16 cellular contexts compared by ENCODE assay signal in genomic region chr18:12366794-12367193, GRCh38. TPM values are rescaled to one million over a fixed set of nuclear protein-coding genes. Genes with fewer than 3 reads are reported as not detected.
DNase-seq lines count a peak whose midpoint lies in the region; ATAC-seq and TF ChIP-seq lines count a peak whose summit lies in the region.
"Had no signal": no experiment of that assay in that cellular context is flagged by ENCODE, and none has a peak within 500 bp of the region (broad histone marks: within the 10 kb centered on the region; RNA-seq: fewer than 3 reads in every experiment).

No MANE protein-coding gene starts in this region.

- H3K27me3 Mint-ChIP-seq in H9 (ENCODE audit: low read depth) (no peaks in the 10 kb centered on the region; the same call in 1 of the 2 replicates), HFFc6 (ENCODE audit: insufficient read depth) (no peaks in the 10 kb centered on the region), endodermal cell (ENCODE audit: insufficient read depth) (no peaks in the 10 kb centered on the region)

- no peak overlapping the region for H2BK5ac ChIP-seq in H9 (ENCODE audit: insufficient read length, low read length)

- no peaks in the 10 kb centered on the region for H3K23me2 ChIP-seq in H9 (ENCODE audit: insufficient read length, low read depth, low read length, poor library complexity, severe bottlenecking)

- no peak for ATAC-seq in GM18505 (IDR thresholded peaks at IDR 0.05; ENCODE audit: unreplicated experiment)
- ATAC-seq: K562 had no signal

- H3K27ac Mint-ChIP-seq in H9 (peak overlapping the region in 2 of 3 experiments; percentile 0 to 1; a peak in 1 of 7 replicates), HFFc6 (peak overlapping the region; percentile 3; the same call in 1 of the 2 replicates), endodermal cell (peak overlapping the region; percentile 74)

- H3K4me1 Mint-ChIP-seq in H9 (no peaks in the 10 kb centered on the region), HFFc6 (ENCODE audit: low read depth) (peaks cover 5% of the 10 kb centered on the region), endodermal cell (no peaks in the 10 kb centered on the region)

- TF ChIP-seq CTCF in H9 (conservative IDR thresholded peaks at IDR 0.05) = no peak
- no peak for TF ChIP-seq CTCF in HFFc6 (IDR thresholded peaks at IDR 0.05)
- TF ChIP-seq CTCF in endodermal cell (conservative IDR thresholded peaks at IDR 0.05) = no peak

- H2BK15ac ChIP-seq in H9 (ENCODE audit: low read depth, low read length) = no peak overlapping the region

- H3K9me3 ChIP-seq in H9 (ENCODE audit: control insufficient read depth, low read depth, low read length) (no peaks in the 10 kb centered on the region), endodermal cell (ENCODE audit: control insufficient read depth, low read length) (no peaks in the 10 kb centered on the region), muscle layer of duodenum (ENCODE audit: control insufficient read depth in 1 of 2, low read length in 2 of 2) (no peaks in the 10 kb centered on the region)

- no peak for DNase-seq in H9
- no peak for DNase-seq in HFFc6
- DNase-seq in endodermal cell = no peak
- DNase-seq in NCI-H69 (lab: John Stamatoyannopoulos, UW) = no peak
- DNase-seq in iPS-NIHi11 (ENCODE audit: low spot score) = no peak
- DNase-seq: ACHN; C1 segment of cervical spinal cord; DMS79 treated with DMSO at 0.1 percent for 48 hours; NCI-H1694 treated with DMSO at 0.1 percent for 48 hours; NCI-H748 treated with DMSO at 0.1 percent for 48 hours; NK-92 treated with Interleukin-12 subunit alpha and Interleukin-12 subunit beta, amount 100 ng/mL, for 24 hours; SHP77 treated with DMSO at 0.1 percent for 48 hours had no signal

- H3T11ph ChIP-seq in H9 (ENCODE audit: low read length) = no peak overlapping the region

- H3K4me2 ChIP-seq in H9 (ENCODE audit: insufficient read depth, insufficient read length, low read length) = no peak overlapping the region

- TF ChIP-seq POLR2A in GM18505 (IDR thresholded peaks at IDR 0.05; ENCODE audit: borderline replicate concordance, extremely low read depth, insufficient read depth, insufficient read length) = no peak

- H4K8ac ChIP-seq in H9 (replicated peaks; ENCODE audit: insufficient read length, low read depth, low read length) = no peak overlapping the region

- no peak overlapping the region for H4K5ac ChIP-seq in H9 (ENCODE audit: insufficient read length, low read depth, low read length)

- H3K79me2 ChIP-seq in H9 (ENCODE audit: insufficient read depth, low read length) = peaks cover 2% of the 10 kb centered on the region; the same call in 1 of the 2 replicates

- H3K79me1 ChIP-seq in H9 (ENCODE audit: insufficient read depth, low read depth, low read length, poor library complexity, severe bottlenecking) = peaks cover 2% of the 10 kb centered on the region

- H3K4me1 ChIP-seq in H9 (ENCODE audit: insufficient read depth, low read length) (no peaks in the 10 kb centered on the region), endodermal cell (ENCODE audit: control insufficient read depth, insufficient read depth, low read length) (no peaks in the 10 kb centered on the region), muscle layer of duodenum (ENCODE audit: control insufficient read depth in 1 of 2, insufficient read depth in 2 of 2, low read length in 2 of 2) (peaks cover 0 to 12% of the 10 kb centered on the region in 2 donors)

- H3K36me3 Mint-ChIP-seq in H9 (ENCODE audit: insufficient read depth in 1 of 3, low read depth in 3 of 3) (peaks cover 21 to 76% (median 55%) of the 10 kb centered on the region in 3 experiments; a peak in 6 of 7 replicates), HFFc6 (ENCODE audit: low read depth) (peaks cover 24% of the 10 kb centered on the region), endodermal cell (ENCODE audit: low read depth) (peaks cover 61% of the 10 kb centered on the region)

- no peak overlapping the region for H2BK12ac ChIP-seq in H9 (ENCODE audit: insufficient read length, low read depth, low read length)

- no peak overlapping the region for H3K23ac ChIP-seq in H9 (ENCODE audit: insufficient read length, low read depth, low read length)

- no peak overlapping the region for H2AK5ac ChIP-seq in H9 (ENCODE audit: insufficient read length, low read length)

- no peak overlapping the region for H3K18ac ChIP-seq in H9 (ENCODE audit: insufficient read length, low read depth, low read length)

- H3K36me3 ChIP-seq in endodermal cell (ENCODE audit: control insufficient read depth, insufficient read depth, low read length) = peaks cover 78% of the 10 kb centered on the region
- H3K36me3 ChIP-seq in muscle layer of duodenum (ENCODE audit: control insufficient read depth in 1 of 2, insufficient read depth in 2 of 2, low read length in 2 of 2) = peaks cover 37 to 41% of the 10 kb centered on the region in 2 donors

- no peak overlapping the region for H3K56ac ChIP-seq in H9 (ENCODE audit: insufficient read length, low read depth, low read length)

- H3K9me3 Mint-ChIP-seq in H9 (no peaks in the 10 kb centered on the region), HFFc6 (no peaks in the 10 kb centered on the region), endodermal cell (no peaks in the 10 kb centered on the region)

- no CpG with 5 or more reads among the region's 5 CpGs for WGBS in H9 (ENCODE audit: extremely low coverage, insufficient read length, low lambda C conversion rate)
- WGBS in endodermal cell (ENCODE audit: insufficient coverage in 1 of 2, insufficient read length in 1 of 2), 2 experiments = 93 to 100% methylated on average over 3 to 5 of the region's 5 CpGs

- H4K91ac ChIP-seq in H9 (ENCODE audit: insufficient read length, low read depth, low read length) = no peak overlapping the region

- no peak overlapping the region for H2BK20ac ChIP-seq in H9 (ENCODE audit: low read depth, low read length, poor library complexity, severe bottlenecking)

- H3K27me3 ChIP-seq in H9 (ENCODE audit: insufficient read depth, low read length) (no peaks in the 10 kb centered on the region), endodermal cell (ENCODE audit: control insufficient read depth, insufficient read depth, low read length, poor library complexity, severe bottlenecking) (no peaks in the 10 kb centered on the region), muscle layer of duodenum (ENCODE audit: low read depth, low read length) (no peaks in the 10 kb centered on the region)

- no peaks in the 10 kb centered on the region for H4K20me1 ChIP-seq in H9 (ENCODE audit: control insufficient read depth, insufficient read depth, insufficient read length)

- no peak overlapping the region for H2BK120ac ChIP-seq in H9 (ENCODE audit: low read depth, low read length, poor library complexity, severe bottlenecking)

- H3K4me3 Mint-ChIP-seq in H9 = no peak overlapping the region
- no peak overlapping the region for H3K4me3 Mint-ChIP-seq in HFFc6
- H3K4me3 Mint-ChIP-seq in endodermal cell = no peak overlapping the region

- no peak overlapping the region for H3K14ac ChIP-seq in H9 (ENCODE audit: insufficient read depth, low read length)

- H3K27ac ChIP-seq in H9 (ENCODE audit: insufficient read length, low read depth, low read length) = no peak overlapping the region
- no peak overlapping the region for H3K27ac ChIP-seq in endodermal cell (ENCODE audit: low read depth, low read length)
- peak overlapping the region; percentile 40 for H3K27ac ChIP-seq in muscle layer of duodenum (ENCODE audit: low read length)

- H3K4me3 ChIP-seq in endodermal cell (ENCODE audit: low read length) = no peak overlapping the region
- no peak overlapping the region for H3K4me3 ChIP-seq in muscle layer of duodenum (ENCODE audit: low read depth in 1 of 2, low read length in 2 of 2)
- H3K4me3 ChIP-seq: K562 had no signal

- no peak overlapping the region for H2AFZ ChIP-seq in H9 (ENCODE audit: low read length)

- no peak overlapping the region for H3K9ac ChIP-seq in H9 (ENCODE audit: extremely low read depth, insufficient read length, low read length)
- H3K9ac ChIP-seq in endodermal cell (ENCODE audit: extremely low read depth, low read length, poor library complexity, severe bottlenecking) = no peak overlapping the region

- H3K4ac ChIP-seq in H9 (ENCODE audit: low read depth, low read length) = no peak overlapping the region

RNA-seq across cellular contexts. Expression of gene AFG3L2, which starts 10.2 kb away (rescaled TPM):
- total RNA-seq in H9 (2021) (73.5 and 75.8 TPM in 2 replicates), endodermal cell (10 to 100 TPM; 47.1 to 49.5 TPM)
- total RNA-seq in HFFc6 (2021; fragmentation: NEBNext Ultra II Directional; extraction: Animal tissue kit (Norgen Biotek cat#: 25700)) = 10 to 100 TPM; 35.2 to 44.4 (median 39.0) TPM
- 29.8 TPM for polyA plus RNA-seq in endodermal cell (2013, experiment 1 of 2)
- polyA plus RNA-seq in endodermal cell (2013, experiment 2 of 2) = 27.4 TPM

RNA-seq across cellular contexts. Expression of gene PRELID3A, which starts 40.9 kb away (rescaled TPM):
- 4.8 and 5.4 TPM in 2 replicates for total RNA-seq in H9 (2021)
- total RNA-seq in HFFc6 (2021; fragmentation: NEBNext Ultra II Directional; extraction: Animal tissue kit (Norgen Biotek cat#: 25700)) = 1 to 10 TPM; 5.8 to 7.2 (median 6.6) TPM
- 1 to 10 TPM; 4.9 to 7.5 TPM for total RNA-seq in endodermal cell
- 9.8 TPM for polyA plus RNA-seq in endodermal cell (2013, experiment 1 of 2)
- polyA plus RNA-seq in endodermal cell (2013, experiment 2 of 2) = 9.2 TPM

RNA-seq across cellular contexts. Expression of gene TUBB6, which starts 58.8 kb away (rescaled TPM):
- total RNA-seq in H9 (2021) (134 and 135 TPM in 2 replicates), endodermal cell (10 to 100 TPM; 33.0 to 45.4 TPM)
- total RNA-seq in HFFc6 (2021; fragmentation: NEBNext Ultra II Directional; extraction: Animal tissue kit (Norgen Biotek cat#: 25700)) = 100 to 1,000 TPM; 434 to 602 (median 568) TPM
- polyA plus RNA-seq in endodermal cell (2013, experiment 1 of 2) = 103 TPM
- polyA plus RNA-seq in endodermal cell (2013, experiment 2 of 2) = 111 TPM
- total RNA-seq: OCI-LY7 had no signal

Comparison
In these comparisons a context has a peak if more than half of its experiments do, and no peak if none do; other contexts are left out.
1. H3K27ac Mint-ChIP-seq: peak in every context shown above with its lines; median percentile 74 in endodermal cell; 3 in HFFc6; 0 in H9.